ENCODE assay signal across 25 cellular contexts in genomic region chr13:74103970-74104555, GRCh38. TPM values are rescaled to one million over a fixed set of nuclear protein-coding genes. Genes with fewer than 3 reads are reported as not detected.
DNase-seq lines count a peak whose midpoint lies in the region; ATAC-seq, FAIRE-seq and TF ChIP-seq lines count a peak whose summit lies in the region.
"Had no signal": no experiment of that assay in that cellular context is flagged by ENCODE, and none has a peak within 500 bp of the region (broad histone marks: within the 10 kb centered on the region; RNA-seq: fewer than 3 reads in every experiment).

No MANE protein-coding gene starts in this region.

- 0 out of 2 replicates have a peak, but pooled peaks have one; percentile 27 for ATAC-seq in IMR-90 (ENCODE audit: low read depth)
- ATAC-seq: gastrocnemius medialis; naive thymus-derived CD8-positive, alpha-beta T cell had no signal

- no TSS peak for BruUV-seq in IMR-90 (replicated peaks; lab: Mats Ljungman, UMichigan)
- no TSS peak for BruUV-seq in endothelial cell of umbilical vein (replicated peaks; lab: Mats Ljungman, UMichigan)

- H2BK15ac ChIP-seq in IMR-90 (ENCODE audit: low read depth, low read length): no peak overlapping the region

- peak overlapping the region in 6 of 11 experiments; percentile 24 to 58 (median 42); a peak in 7 of 22 replicates for H3K4me2 ChIP-seq in BLaER1 treated with 17β-estradiol and CSF1 and Interleukin-3, amounts not matched to agents 10 nM and 100 nM
- H3K4me2 ChIP-seq in IMR-90 (ENCODE audit: low read depth, low read length): peak overlapping the region; percentile 50; the same call in 1 of the 2 replicates
- H3K4me2 ChIP-seq in endothelial cell of umbilical vein (ENCODE audit: insufficient read depth, low read length): peak overlapping the region; percentile 64

- H3K4me3 ChIP-seq in BLaER1 treated with 17β-estradiol and CSF1 and Interleukin-3, amounts not matched to agents 10 nM and 100 nM: no peak overlapping the region
- H3K4me3 ChIP-seq in IMR-90 (ENCODE audit: insufficient read depth, low read depth, low read length): no peak overlapping the region
- peak overlapping the region in 1 of 3 experiments; percentile 8 for H3K4me3 ChIP-seq in endothelial cell of umbilical vein (replicated peaks in 1 of 3; ENCODE audit: insufficient read depth in 1 of 3, low read depth in 1 of 3, low read length in 3 of 3)
- H3K4me3 ChIP-seq in effector memory CD4-positive, alpha-beta T cell (ENCODE audit: insufficient read depth, low read depth, low read length, poor library complexity, severe bottlenecking): no peak overlapping the region
- H3K4me3 ChIP-seq: esophagus squamous epithelium, gastrocnemius medialis, Peyer's patch, stomach, thyroid gland had no signal

- no peak overlapping the region for H2AK9ac ChIP-seq in IMR-90 (replicated peaks; ENCODE audit: low read depth, low read length, poor library complexity)

- no peak overlapping the region for H2BK5ac ChIP-seq in IMR-90 (ENCODE audit: low read depth, low read length, poor library complexity, severe bottlenecking)

- H2BK120ac ChIP-seq in IMR-90 (ENCODE audit: low read depth, low read length): no peak overlapping the region

- peaks cover 8 to 30% (median 19%) of the 10 kb centered on the region in 10 experiments; a peak in 18 of 20 replicates for H3K4me1 ChIP-seq in BLaER1 treated with 17β-estradiol and CSF1 and Interleukin-3, amounts not matched to agents 10 nM and 100 nM
- peaks cover 5% of the 10 kb centered on the region for H3K4me1 ChIP-seq in IMR-90 (ENCODE audit: control insufficient read depth, insufficient read depth, low read length)
- H3K4me1 ChIP-seq in endothelial cell of umbilical vein (ENCODE audit: control insufficient read depth, extremely low read depth, insufficient read depth, low read length): peaks cover 16% of the 10 kb centered on the region
- no peaks in the 10 kb centered on the region for H3K4me1 ChIP-seq in effector memory CD4-positive, alpha-beta T cell (ENCODE audit: control insufficient read depth, insufficient read depth, low read length, poor library complexity, severe bottlenecking)
- H3K4me1 ChIP-seq: Peyer's patch, thyroid gland had no signal

- H2AFZ ChIP-seq in IMR-90 (replicated peaks; ENCODE audit: low read length, poor library complexity): no peak overlapping the region
- H2AFZ ChIP-seq in endothelial cell of umbilical vein (ENCODE audit: low read depth, low read length): no peak overlapping the region

- peaks cover 0 to 13% (median 0%) of the 10 kb centered on the region in 11 experiments; a peak in 3 of 22 replicates for H4K20me1 ChIP-seq in BLaER1 treated with 17β-estradiol and CSF1 and Interleukin-3, amounts not matched to agents 10 nM and 100 nM
- H4K20me1 ChIP-seq in IMR-90 (ENCODE audit: insufficient read depth, low read length) (peaks cover 17% of the 10 kb centered on the region; the same call in 1 of the 2 replicates), endothelial cell of umbilical vein (replicated peaks; ENCODE audit: control insufficient read depth, extremely low read depth, insufficient read depth, low read length) (no peaks in the 10 kb centered on the region)

- no peak overlapping the region for H4K5ac ChIP-seq in IMR-90 (ENCODE audit: low read depth, low read length)

- no peak for TF ChIP-seq RAD21 in IMR-90 (IDR thresholded peaks at IDR 0.05; ENCODE audit: low read length)

- POLR2A ChIA-PET in IMR-90 (lab: Charles Lee; ENCODE audit: unreplicated experiment) (no interaction called here), endothelial cell of umbilical vein (lab: Charles Lee) (no interaction called here)

- peak; percentile 77 for FAIRE-seq in endothelial cell of umbilical vein (lab: Jason Lieb, UNC)
- FAIRE-seq: GM12892, small intestine had no signal

- CTCF ChIA-PET in IMR-90 (lab: Yijun Ruan, JAX): no interaction called here
- CTCF ChIA-PET in endothelial cell of umbilical vein (lab: Charles Lee): interaction anchor here (0.7 kb wide), 1 partner anchor 11 kb away, joined by 4 read pairs; no protein-coding TSS in a partner anchor

- H4K8ac ChIP-seq in IMR-90 (ENCODE audit: low read depth in 2 of 2, low read length in 2 of 2): no peak overlapping the region; a peak in 1 of 4 replicates

- TF ChIP-seq CTCF in IMR-90 (conservative IDR thresholded peaks at IDR 0.05; ENCODE audit: low read depth, low read length) (no peak), endothelial cell of umbilical vein (IDR thresholded peaks at IDR 0.05; ENCODE audit: extremely low read depth in 1 of 2, insufficient read depth in 1 of 2, low read depth in 1 of 2, low read length in 2 of 2) (no peak)

- no peak overlapping the region for H3K27ac ChIP-seq in BLaER1 treated with 17β-estradiol and CSF1 and Interleukin-3, amounts not matched to agents 10 nM and 100 nM
- H3K27ac ChIP-seq in IMR-90 (ENCODE audit: insufficient read depth, low read length) (no peak overlapping the region), endothelial cell of umbilical vein (ENCODE audit: insufficient read depth, low read depth, low read length) (no peak overlapping the region)
- H3K27ac ChIP-seq in effector memory CD4-positive, alpha-beta T cell (ENCODE audit: insufficient read depth, low read length, poor library complexity, severe bottlenecking): no peak overlapping the region
- H3K27ac ChIP-seq: esophagus squamous epithelium, gastrocnemius medialis, Peyer's patch, stomach, thyroid gland, WERI-Rb-1 had no signal

- H3K9me1 ChIP-seq in IMR-90 (ENCODE audit: insufficient read depth, low read length) (peaks cover 3% of the 10 kb centered on the region), endothelial cell of umbilical vein (replicated peaks; ENCODE audit: control insufficient read depth, extremely low read depth, insufficient read depth, low read length) (peaks cover 2% of the 10 kb centered on the region)

- DNase-seq in ACHN: peak; percentile 26
- no peak for DNase-seq in IMR-90
- peak; percentile 74 for DNase-seq in endothelial cell of umbilical vein (ENCODE audit: low read depth, low spot score)
- no peak for DNase-seq in effector memory CD4-positive, alpha-beta T cell
- DNase-seq in GM03348 (ENCODE audit: low spot score): no peak
- DNase-seq in dedifferentiated amniotic fluid mesenchymal stem cell (ENCODE audit: extremely low spot score): no peak
- DNase-seq in NOMO-1 (lab: John Stamatoyannopoulos, UW; ENCODE audit: unreplicated experiment in 2 of 2): no peak
- DNase-seq: activated CD4-positive, alpha-beta T cell treated with anti-CD3 and anti-CD28 coated beads, Interleukin-2, amount 10 ng/mL, durations not matched to agents 24 days and 14 days; activated effector memory CD4-positive, alpha-beta T cell treated with Interleukin-2 at 50 U/mL for 16 hours; CD4-positive, alpha-beta T cell; effector CD8-positive, alpha-beta T cell; esophagus squamous epithelium; gastrocnemius medialis; H7; naive thymus-derived CD8-positive, alpha-beta T cell; NCI-H1930; Peyer's patch; retina; small intestine; stomach; T1000; thyroid gland; WERI-Rb-1 had no signal

- H3K79me1 ChIP-seq in IMR-90 (ENCODE audit: low read depth in 1 of 2, low read length in 2 of 2): peaks cover 36 to 71% of the 10 kb centered on the region in 2 experiments

- no peak overlapping the region for H2AK5ac ChIP-seq in IMR-90 (ENCODE audit: low read depth, low read length)

- dilution Hi-C loops in IMR-90 (cut with HindIII; ENCODE audit: low sequenced_read_pairs, unreplicated experiment): no loop called here
- dilution Hi-C loops in endothelial cell of umbilical vein (cut with MboI; ENCODE audit: extremely low pct_ligation_motif_present, low sequenced_read_pairs): no loop called here

- no peak overlapping the region for H2BK20ac ChIP-seq in IMR-90 (ENCODE audit: low read depth, low read length)

- no peak overlapping the region for H4K91ac ChIP-seq in IMR-90 (ENCODE audit: insufficient read depth, low read depth, low read length)

- H3K56ac ChIP-seq in IMR-90 (ENCODE audit: extremely low read depth, insufficient read depth, low read length): no peak overlapping the region

- no peaks in the 10 kb centered on the region for H3K27me3 ChIP-seq in BLaER1 treated with 17β-estradiol and CSF1 and Interleukin-3, amounts not matched to agents 10 nM and 100 nM
- H3K27me3 ChIP-seq in IMR-90 (ENCODE audit: control insufficient read depth, insufficient read depth, low read length) (no peaks in the 10 kb centered on the region), endothelial cell of umbilical vein (ENCODE audit: control insufficient read depth in 2 of 2, insufficient read depth in 2 of 2, low read length in 2 of 2) (no peaks in the 10 kb centered on the region)
- H3K27me3 ChIP-seq in effector memory CD4-positive, alpha-beta T cell (replicated peaks; ENCODE audit: control insufficient read depth, insufficient read depth, low read length, poor library complexity, severe bottlenecking): no peaks in the 10 kb centered on the region
- H3K27me3 ChIP-seq: esophagus squamous epithelium, gastrocnemius medialis, Peyer's patch, stomach, thyroid gland had no signal

- no CpG with 5 or more reads among the region's 3 CpGs for WGBS in IMR-90 (ENCODE audit: extremely low coverage in 2 of 2, insufficient read length in 1 of 2), 2 experiments

- no peak overlapping the region for H3K4ac ChIP-seq in IMR-90 (ENCODE audit: low read depth, low read length)

- peaks cover 6 to 56% (median 42%) of the 10 kb centered on the region in 11 experiments; a peak in 21 of 22 replicates for H3K9me3 ChIP-seq in BLaER1 treated with 17β-estradiol and CSF1 and Interleukin-3, amounts not matched to agents 10 nM and 100 nM (replicated peaks in 1 of 11)
- H3K9me3 ChIP-seq in IMR-90 (ENCODE audit: control insufficient read depth, insufficient read depth, low read length) (no peaks in the 10 kb centered on the region), endothelial cell of umbilical vein (replicated peaks; ENCODE audit: control insufficient read depth, insufficient read depth, low read length) (no peaks in the 10 kb centered on the region)
- H3K9me3 ChIP-seq in effector memory CD4-positive, alpha-beta T cell (ENCODE audit: control insufficient read depth, low read length): no peaks in the 10 kb centered on the region
- H3K9me3 ChIP-seq: esophagus squamous epithelium, gastrocnemius medialis, Peyer's patch, stomach, thyroid gland had no signal

- peaks cover 65% of the 10 kb centered on the region for H3K79me2 ChIP-seq in endothelial cell of umbilical vein (ENCODE audit: control insufficient read depth, insufficient read depth, low read length)

- TF ChIP-seq POLR2A in IMR-90 (IDR thresholded peaks at IDR 0.05; ENCODE audit: low read depth, low read length): no peak
- TF ChIP-seq POLR2A in endothelial cell of umbilical vein (IDR thresholded peaks at IDR 0.05; ENCODE audit: low read depth, low read length): no peak

- in situ Hi-C loops in ACHN (cut with HindIII; ENCODE audit: low pct_ligation_motif_present, low pct_unique_long_range_greater_than_20kb, low sequenced_read_pairs) (no loop called here), IMR-90 (cut with MboI; ENCODE audit: low sequenced_read_pairs) (no loop called here)

- no peak overlapping the region; the same call in 1 of the 2 replicates for H3K14ac ChIP-seq in IMR-90 (replicated peaks; ENCODE audit: low read depth, low read length)

- H3K18ac ChIP-seq in IMR-90 (ENCODE audit: low read depth, low read length): no peak overlapping the region

- intact Hi-C loops in IMR-90 (cut with micrococcal nuclease): no loop called here
- intact Hi-C loops in endothelial cell of umbilical vein (cut with micrococcal nuclease): no loop called here

- no peak overlapping the region for H3K9ac ChIP-seq in BLaER1 treated with 17β-estradiol and CSF1 and Interleukin-3, amounts not matched to agents 10 nM and 100 nM
- no peak overlapping the region for H3K9ac ChIP-seq in IMR-90 (ENCODE audit: low read depth, low read length)
- no peak overlapping the region for H3K9ac ChIP-seq in endothelial cell of umbilical vein (replicated peaks; ENCODE audit: extremely low read depth, insufficient read depth, low read length)

- H3K36me3 ChIP-seq in BLaER1 treated with 17β-estradiol and CSF1 and Interleukin-3, amounts not matched to agents 10 nM and 100 nM: peaks cover 0 to 26% (median 10%) of the 10 kb centered on the region in 11 experiments; a peak in 8 of 22 replicates
- H3K36me3 ChIP-seq in IMR-90 (ENCODE audit: control insufficient read depth, insufficient read depth, low read length): no peaks in the 10 kb centered on the region
- H3K36me3 ChIP-seq in endothelial cell of umbilical vein (ENCODE audit: control insufficient read depth in 2 of 2, extremely low read depth in 1 of 2, insufficient read depth in 2 of 2, low read length in 2 of 2): no peaks in the 10 kb centered on the region
- no peaks in the 10 kb centered on the region for H3K36me3 ChIP-seq in effector memory CD4-positive, alpha-beta T cell (ENCODE audit: control insufficient read depth, insufficient read depth, low read length)
- H3K36me3 ChIP-seq: esophagus squamous epithelium, gastrocnemius medialis, Peyer's patch, stomach, thyroid gland, WERI-Rb-1 had no signal

- H3K23ac ChIP-seq in IMR-90 (ENCODE audit: low read depth, low read length): no peak overlapping the region

RNA-seq across cellular contexts. Expression of gene KLF12, which starts 30.1 kb away (rescaled TPM):
- 44.8 and 45.0 TPM in 2 replicates for total RNA-seq in IMR-90 (2012; rRNA removed)
- polyA plus RNA-seq in IMR-90 (2012; rRNA removed): 8.8 and 10.5 TPM in 2 replicates
- polyA plus RNA-seq in IMR-90 (2012; cell fraction: cytosol; rRNA removed): 2.9 and 3.7 TPM in 2 replicates
- polyA plus RNA-seq in IMR-90 (2012; cell fraction: nucleus; rRNA removed; ENCODE audit: low replicate concordance): 8.4 and 31.2 TPM in 2 replicates
- total RNA-seq in endothelial cell of umbilical vein: 25.9 and 26.0 TPM in 2 replicates
- polyA plus RNA-seq in endothelial cell of umbilical vein: 16.0 and 18.3 TPM in 2 replicates
- 7.0 and 8.9 TPM in 2 replicates for polyA plus RNA-seq in endothelial cell of umbilical vein (2011; cell fraction: cytosol; rRNA removed)
- 31.3 and 31.9 TPM in 2 replicates for polyA plus RNA-seq in endothelial cell of umbilical vein (2011; cell fraction: nucleus; rRNA removed)
- 10.1 and 11.2 TPM in 2 replicates for polyA plus RNA-seq in endothelial cell of umbilical vein (2012)
- polyA minus RNA-seq in endothelial cell of umbilical vein: 161 and 176 TPM in 2 replicates
- polyA minus RNA-seq in endothelial cell of umbilical vein (2011; cell fraction: cytosol; rRNA and poly(A)+ RNA removed): 6.3 TPM
- 179 and 248 TPM in 2 replicates for polyA minus RNA-seq in endothelial cell of umbilical vein (2011; cell fraction: nucleus; rRNA and poly(A)+ RNA removed)

Comparison
In these comparisons a context has a peak if more than half of its experiments do, and no peak if none do; other contexts are left out.
1. DNase-seq: peak in ACHN (single experiment) and endothelial cell of umbilical vein (single experiment); none in IMR-90 (single experiment), effector memory CD4-positive, alpha-beta T cell (0 of 3), GM03348 (single experiment), dedifferentiated amniotic fluid mesenchymal stem cell (single experiment) and NOMO-1 (0 of 2).
2. Peak in every context shown above with its lines, with median percentiles within 50 percentile points of each other: H3K4me2 ChIP-seq.